1 cellular context compared by ENCODE assay signal in genomic region chr6:111712398-111712797, GRCh38.
TF ChIP-seq lines count a peak whose summit lies in the region.

No MANE protein-coding gene starts in this region.

TF ChIP-seq in WTC11, 78 proteins besides CTCF, POLR2A, EP300 and RAD21 (continued from another document):
- TF ChIP-seq USF2 (CRISPR knock-in tag; IDR thresholded peaks at IDR 0.05) (no peak), ARID4B (CRISPR knock-in tag; IDR thresholded peaks at IDR 0.05; ENCODE audit: borderline replicate concordance) (no peak), ZNF512 (CRISPR knock-in tag; IDR thresholded peaks at IDR 0.05; ENCODE audit: borderline replicate concordance) (no peak), SOX15 (CRISPR knock-in tag; IDR thresholded peaks at IDR 0.05) (no peak), STAT6 (CRISPR knock-in tag; conservative IDR thresholded peaks at IDR 0.05; ENCODE audit: low read depth) (no peak), ZNF423 (CRISPR knock-in tag; IDR thresholded peaks at IDR 0.05) (no peak), SP1 (CRISPR knock-in tag; conservative IDR thresholded peaks at IDR 0.05) (no peak), NFYB (CRISPR knock-in tag; conservative IDR thresholded peaks at IDR 0.05; ENCODE audit: low read depth) (no peak), MYBL2 (CRISPR knock-in tag; IDR thresholded peaks at IDR 0.05) (no peak), NFATC4 (CRISPR knock-in tag; IDR thresholded peaks at IDR 0.05) (no peak)
